ENCODE assay signal across 1 cellular context in the genomic region with DNA sequence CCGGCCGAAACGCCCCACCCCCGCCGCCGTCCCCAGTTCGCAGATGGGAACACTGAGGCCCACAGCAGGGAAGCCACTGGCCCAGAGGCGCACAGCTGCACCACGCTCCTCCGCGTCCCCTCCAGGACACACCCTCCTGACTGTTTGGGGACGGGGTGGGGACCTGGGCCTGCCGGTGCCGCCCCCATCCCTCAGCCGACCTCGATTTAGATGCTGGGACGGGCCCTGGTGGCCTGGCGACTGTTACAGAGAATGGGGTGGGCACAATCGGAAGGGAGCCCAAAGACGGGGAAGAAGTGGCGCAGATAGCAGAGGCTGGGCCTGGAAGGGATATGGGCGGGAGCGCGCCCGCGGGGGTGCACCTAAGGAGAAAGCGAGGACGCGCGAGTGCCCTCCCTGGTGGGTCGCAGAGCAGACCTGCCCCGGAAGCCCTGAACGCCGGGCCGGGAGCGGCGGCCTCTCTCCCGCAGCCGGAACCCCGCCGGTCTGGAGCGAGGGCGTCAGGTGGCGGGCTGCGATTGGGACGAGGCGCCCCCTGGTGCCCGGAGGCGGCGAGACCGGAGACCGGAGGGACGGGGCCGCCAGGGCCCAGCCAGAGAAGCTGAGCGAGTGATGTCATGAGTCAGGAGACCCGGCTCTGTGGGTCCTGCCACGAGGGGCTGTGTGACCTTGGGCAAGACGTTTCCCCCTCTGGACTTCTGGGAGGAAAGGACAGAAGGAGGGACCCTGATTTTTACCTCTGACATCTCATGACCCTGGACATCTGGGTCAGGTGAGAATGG.
TF ChIP-seq lines count a peak whose summit lies in the region.

No MANE protein-coding gene starts in this region.

TF ChIP-seq in K562, 482 proteins besides CTCF, POLR2A, EP300 and RAD21 (continued from another document and continues in another):
- TF ChIP-seq, protein P1, sequence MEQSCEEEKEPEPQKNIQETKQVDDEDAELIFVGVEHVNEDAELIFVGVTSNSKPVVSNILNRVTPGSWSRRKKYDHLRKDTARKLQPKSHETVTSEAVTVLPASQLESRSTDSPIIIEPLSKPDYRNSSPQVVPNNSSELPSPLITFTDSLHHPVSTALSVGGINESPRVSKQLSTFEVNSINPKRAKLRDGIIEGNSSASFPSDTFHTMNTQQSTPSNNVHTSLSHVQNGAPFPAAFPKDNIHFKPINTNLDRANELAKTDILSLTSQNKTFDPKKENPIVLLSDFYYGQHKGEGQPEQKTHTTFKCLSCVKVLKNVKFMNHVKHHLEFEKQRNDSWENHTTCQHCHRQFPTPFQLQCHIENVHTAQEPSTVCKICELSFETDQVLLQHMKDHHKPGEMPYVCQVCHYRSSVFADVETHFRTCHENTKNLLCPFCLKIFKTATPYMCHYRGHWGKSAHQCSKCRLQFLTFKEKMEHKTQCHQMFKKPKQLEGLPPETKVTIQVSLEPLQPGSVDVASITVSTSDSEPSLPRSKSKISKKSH (CRISPR knock-in tag; IDR thresholded peaks at IDR 0.05) = no peak
- peak; percentile 72 for TF ChIP-seq POLR2B (IDR thresholded peaks at IDR 0.05; ENCODE audit: low read depth, partially characterized antibody)
- no peak for TF ChIP-seq ZNF165 (CRISPR knock-in tag; IDR thresholded peaks at IDR 0.05; ENCODE audit: borderline replicate concordance)
- no peak for TF ChIP-seq ZNF583 (CRISPR knock-in tag; IDR thresholded peaks at IDR 0.05)
- TF ChIP-seq ZNF589 (CRISPR knock-in tag; IDR thresholded peaks at IDR 0.05; ENCODE audit: low read depth) = no peak; the same call in 1 of the 2 replicates
- TF ChIP-seq SMAD4 (CRISPR knock-in tag; conservative IDR thresholded peaks at IDR 0.05) = peak; percentile 96
- TF ChIP-seq SMAD1 (IDR thresholded peaks at IDR 0.05; ENCODE audit: low read depth, low read length, partially characterized antibody) = peak; percentile 37
- TF ChIP-seq NBN (IDR thresholded peaks at IDR 0.05; ENCODE audit: low read depth) = peak; percentile 79; the same call in 1 of the 2 replicates
- peak; percentile 94 to 98 for TF ChIP-seq MAZ (CRISPR knock-in tag; conservative IDR thresholded peaks at IDR 0.05 in 1 of 2, IDR thresholded peaks at IDR 0.05 in 1 of 2)
- 0 out of 2 replicates have a peak, but pooled peaks have one; percentile 69 for TF ChIP-seq ZNF695 (CRISPR knock-in tag; IDR thresholded peaks at IDR 0.05)
- TF ChIP-seq PHF21A (IDR thresholded peaks at IDR 0.05; ENCODE audit: borderline replicate concordance, low read depth) = peak; percentile 77; the same call in 1 of the 2 replicates
- TF ChIP-seq, protein P2, sequence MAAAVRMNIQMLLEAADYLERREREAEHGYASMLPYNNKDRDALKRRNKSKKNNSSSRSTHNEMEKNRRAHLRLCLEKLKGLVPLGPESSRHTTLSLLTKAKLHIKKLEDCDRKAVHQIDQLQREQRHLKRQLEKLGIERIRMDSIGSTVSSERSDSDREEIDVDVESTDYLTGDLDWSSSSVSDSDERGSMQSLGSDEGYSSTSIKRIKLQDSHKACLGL (CRISPR knock-in tag; IDR thresholded peaks at IDR 0.05; ENCODE audit: borderline replicate concordance, poor library complexity, severe bottlenecking) = no peak
- TF ChIP-seq BDP1 (IDR thresholded peaks at IDR 0.05; ENCODE audit: insufficient read depth, insufficient read length) = no peak
- TF ChIP-seq, protein P3, sequence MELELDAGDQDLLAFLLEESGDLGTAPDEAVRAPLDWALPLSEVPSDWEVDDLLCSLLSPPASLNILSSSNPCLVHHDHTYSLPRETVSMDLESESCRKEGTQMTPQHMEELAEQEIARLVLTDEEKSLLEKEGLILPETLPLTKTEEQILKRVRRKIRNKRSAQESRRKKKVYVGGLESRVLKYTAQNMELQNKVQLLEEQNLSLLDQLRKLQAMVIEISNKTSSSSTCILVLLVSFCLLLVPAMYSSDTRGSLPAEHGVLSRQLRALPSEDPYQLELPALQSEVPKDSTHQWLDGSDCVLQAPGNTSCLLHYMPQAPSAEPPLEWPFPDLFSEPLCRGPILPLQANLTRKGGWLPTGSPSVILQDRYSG (tag; conservative IDR thresholded peaks at IDR 0.05; ENCODE audit: low read depth) = no peak; the same call in 1 of the 2 replicates
- no peak for TF ChIP-seq DNMT1 (IDR thresholded peaks at IDR 0.05)
- no peak for TF ChIP-seq BACH1 (tag; IDR thresholded peaks at IDR 0.05)
- peak; percentile 97; the same call in 1 of the 2 replicates for TF ChIP-seq CTBP1 (IDR thresholded peaks at IDR 0.05; ENCODE audit: borderline replicate concordance)
- TF ChIP-seq SNAPC5 (CRISPR knock-in tag; IDR thresholded peaks at IDR 0.05) = no peak
- TF ChIP-seq, protein P4, sequence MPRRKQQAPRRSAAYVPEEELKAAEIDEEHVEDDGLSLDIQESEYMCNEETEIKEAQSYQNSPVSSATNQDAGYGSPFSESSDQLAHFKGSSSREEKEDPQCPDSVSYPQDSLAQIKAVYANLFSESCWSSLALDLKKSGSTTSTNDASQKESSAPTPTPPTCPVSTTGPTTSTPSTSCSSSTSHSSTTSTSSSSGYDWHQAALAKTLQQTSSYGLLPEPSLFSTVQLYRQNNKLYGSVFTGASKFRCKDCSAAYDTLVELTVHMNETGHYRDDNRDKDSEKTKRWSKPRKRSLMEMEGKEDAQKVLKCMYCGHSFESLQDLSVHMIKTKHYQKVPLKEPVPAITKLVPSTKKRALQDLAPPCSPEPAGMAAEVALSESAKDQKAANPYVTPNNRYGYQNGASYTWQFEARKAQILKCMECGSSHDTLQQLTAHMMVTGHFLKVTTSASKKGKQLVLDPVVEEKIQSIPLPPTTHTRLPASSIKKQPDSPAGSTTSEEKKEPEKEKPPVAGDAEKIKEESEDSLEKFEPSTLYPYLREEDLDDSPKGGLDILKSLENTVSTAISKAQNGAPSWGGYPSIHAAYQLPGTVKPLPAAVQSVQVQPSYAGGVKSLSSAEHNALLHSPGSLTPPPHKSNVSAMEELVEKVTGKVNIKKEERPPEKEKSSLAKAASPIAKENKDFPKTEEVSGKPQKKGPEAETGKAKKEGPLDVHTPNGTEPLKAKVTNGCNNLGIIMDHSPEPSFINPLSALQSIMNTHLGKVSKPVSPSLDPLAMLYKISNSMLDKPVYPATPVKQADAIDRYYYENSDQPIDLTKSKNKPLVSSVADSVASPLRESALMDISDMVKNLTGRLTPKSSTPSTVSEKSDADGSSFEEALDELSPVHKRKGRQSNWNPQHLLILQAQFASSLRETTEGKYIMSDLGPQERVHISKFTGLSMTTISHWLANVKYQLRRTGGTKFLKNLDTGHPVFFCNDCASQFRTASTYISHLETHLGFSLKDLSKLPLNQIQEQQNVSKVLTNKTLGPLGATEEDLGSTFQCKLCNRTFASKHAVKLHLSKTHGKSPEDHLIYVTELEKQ (CRISPR knock-in tag; IDR thresholded peaks at IDR 0.05) = peak; percentile 31; the same call in 1 of the 2 replicates
- no peak for TF ChIP-seq POLR2H (tag; IDR thresholded peaks at IDR 0.05; ENCODE audit: low read depth)
- no peak for TF ChIP-seq RNF219 (CRISPR knock-in tag; IDR thresholded peaks at IDR 0.05)
- TF ChIP-seq POU5F1 (IDR thresholded peaks at IDR 0.05; ENCODE audit: borderline replicate concordance, low read depth, low read length, partially characterized antibody) = no peak
- peak; percentile 67 for TF ChIP-seq ARID1B (IDR thresholded peaks at IDR 0.05)
- peak; percentile 55; the same call in 1 of the 2 replicates for TF ChIP-seq THRAP3 (IDR thresholded peaks at IDR 0.05; ENCODE audit: borderline replicate concordance)
- TF ChIP-seq HDAC1 (IDR thresholded peaks at IDR 0.05) = peak in 1 of 2 experiments; percentile 81; a peak in 2 of 4 replicates
- TF ChIP-seq, protein P5, sequence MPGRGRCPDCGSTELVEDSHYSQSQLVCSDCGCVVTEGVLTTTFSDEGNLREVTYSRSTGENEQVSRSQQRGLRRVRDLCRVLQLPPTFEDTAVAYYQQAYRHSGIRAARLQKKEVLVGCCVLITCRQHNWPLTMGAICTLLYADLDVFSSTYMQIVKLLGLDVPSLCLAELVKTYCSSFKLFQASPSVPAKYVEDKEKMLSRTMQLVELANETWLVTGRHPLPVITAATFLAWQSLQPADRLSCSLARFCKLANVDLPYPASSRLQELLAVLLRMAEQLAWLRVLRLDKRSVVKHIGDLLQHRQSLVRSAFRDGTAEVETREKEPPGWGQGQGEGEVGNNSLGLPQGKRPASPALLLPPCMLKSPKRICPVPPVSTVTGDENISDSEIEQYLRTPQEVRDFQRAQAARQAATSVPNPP (IDR thresholded peaks at IDR 0.05; ENCODE audit: borderline replicate concordance, insufficient read depth, insufficient read length) = no peak
- TF ChIP-seq ZNF778 (CRISPR knock-in tag; IDR thresholded peaks at IDR 0.05) = no peak
- TF ChIP-seq ZNF143 (CRISPR knock-in tag; IDR thresholded peaks at IDR 0.05) = no peak
- TF ChIP-seq YY1 (IDR thresholded peaks at IDR 0.05; ENCODE audit: borderline replicate concordance in 1 of 3, control insufficient read depth in 1 of 3, extremely low read depth in 1 of 3, insufficient read depth in 3 of 3, insufficient read length in 1 of 3, insufficient replicate concordance in 2 of 3, low read depth in 1 of 3, low read length in 2 of 3) = peak in 2 of 3 experiments; percentile 76 to 80
- peak; percentile 67 for TF ChIP-seq NRF1 (conservative IDR thresholded peaks at IDR 0.05 in 1 of 2, IDR thresholded peaks at IDR 0.05 in 1 of 2)
- TF ChIP-seq TFAM (CRISPR knock-in tag; conservative IDR thresholded peaks at IDR 0.05) = no peak
- peak; percentile 93 for TF ChIP-seq CXXC5 (CRISPR knock-in tag; IDR thresholded peaks at IDR 0.05)
- TF ChIP-seq, protein P6, sequence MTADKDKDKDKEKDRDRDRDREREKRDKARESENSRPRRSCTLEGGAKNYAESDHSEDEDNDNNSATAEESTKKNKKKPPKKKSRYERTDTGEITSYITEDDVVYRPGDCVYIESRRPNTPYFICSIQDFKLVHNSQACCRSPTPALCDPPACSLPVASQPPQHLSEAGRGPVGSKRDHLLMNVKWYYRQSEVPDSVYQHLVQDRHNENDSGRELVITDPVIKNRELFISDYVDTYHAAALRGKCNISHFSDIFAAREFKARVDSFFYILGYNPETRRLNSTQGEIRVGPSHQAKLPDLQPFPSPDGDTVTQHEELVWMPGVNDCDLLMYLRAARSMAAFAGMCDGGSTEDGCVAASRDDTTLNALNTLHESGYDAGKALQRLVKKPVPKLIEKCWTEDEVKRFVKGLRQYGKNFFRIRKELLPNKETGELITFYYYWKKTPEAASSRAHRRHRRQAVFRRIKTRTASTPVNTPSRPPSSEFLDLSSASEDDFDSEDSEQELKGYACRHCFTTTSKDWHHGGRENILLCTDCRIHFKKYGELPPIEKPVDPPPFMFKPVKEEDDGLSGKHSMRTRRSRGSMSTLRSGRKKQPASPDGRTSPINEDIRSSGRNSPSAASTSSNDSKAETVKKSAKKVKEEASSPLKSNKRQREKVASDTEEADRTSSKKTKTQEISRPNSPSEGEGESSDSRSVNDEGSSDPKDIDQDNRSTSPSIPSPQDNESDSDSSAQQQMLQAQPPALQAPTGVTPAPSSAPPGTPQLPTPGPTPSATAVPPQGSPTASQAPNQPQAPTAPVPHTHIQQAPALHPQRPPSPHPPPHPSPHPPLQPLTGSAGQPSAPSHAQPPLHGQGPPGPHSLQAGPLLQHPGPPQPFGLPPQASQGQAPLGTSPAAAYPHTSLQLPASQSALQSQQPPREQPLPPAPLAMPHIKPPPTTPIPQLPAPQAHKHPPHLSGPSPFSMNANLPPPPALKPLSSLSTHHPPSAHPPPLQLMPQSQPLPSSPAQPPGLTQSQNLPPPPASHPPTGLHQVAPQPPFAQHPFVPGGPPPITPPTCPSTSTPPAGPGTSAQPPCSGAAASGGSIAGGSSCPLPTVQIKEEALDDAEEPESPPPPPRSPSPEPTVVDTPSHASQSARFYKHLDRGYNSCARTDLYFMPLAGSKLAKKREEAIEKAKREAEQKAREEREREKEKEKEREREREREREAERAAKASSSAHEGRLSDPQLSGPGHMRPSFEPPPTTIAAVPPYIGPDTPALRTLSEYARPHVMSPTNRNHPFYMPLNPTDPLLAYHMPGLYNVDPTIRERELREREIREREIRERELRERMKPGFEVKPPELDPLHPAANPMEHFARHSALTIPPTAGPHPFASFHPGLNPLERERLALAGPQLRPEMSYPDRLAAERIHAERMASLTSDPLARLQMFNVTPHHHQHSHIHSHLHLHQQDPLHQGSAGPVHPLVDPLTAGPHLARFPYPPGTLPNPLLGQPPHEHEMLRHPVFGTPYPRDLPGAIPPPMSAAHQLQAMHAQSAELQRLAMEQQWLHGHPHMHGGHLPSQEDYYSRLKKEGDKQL (CRISPR knock-in tag; IDR thresholded peaks at IDR 0.05; ENCODE audit: borderline replicate concordance) = no peak
- TF ChIP-seq E2F8 (IDR thresholded peaks at IDR 0.05; ENCODE audit: low read depth, partially characterized antibody) = peak; percentile 68
